In the genomic region with DNA sequence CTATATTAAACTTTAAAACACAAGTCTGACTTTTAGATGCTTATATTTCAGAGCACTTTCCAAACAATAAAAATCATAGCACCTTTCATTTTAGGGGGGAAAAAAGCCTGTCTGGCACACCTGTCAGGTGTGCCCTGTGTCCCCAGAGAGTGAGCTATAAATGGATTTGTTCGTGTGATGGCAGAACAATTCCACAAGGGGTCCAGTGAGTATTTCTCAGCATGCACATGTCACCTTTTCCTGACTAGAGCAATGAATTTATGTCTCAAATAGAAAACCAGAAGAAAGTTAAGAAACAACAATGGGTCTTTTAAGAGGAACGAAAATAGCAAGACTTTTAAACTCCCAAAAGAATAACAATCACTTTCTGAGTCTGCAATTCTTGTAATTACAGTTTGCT, we compare ENCODE assay signal across 10 cellular contexts. TPM values are rescaled to one million over a fixed set of nuclear protein-coding genes. Genes with fewer than 3 reads are reported as not detected.
DNase-seq lines count a peak whose midpoint lies in the region; ATAC-seq, FAIRE-seq and TF ChIP-seq lines count a peak whose summit lies in the region.
"Had no signal": no experiment of that assay in that cellular context is flagged by ENCODE, and none has a peak within 500 bp of the region (broad histone marks: within the 10 kb centered on the region; RNA-seq: fewer than 3 reads in every experiment).

No MANE protein-coding gene starts in this region.

- H3K27me3 Mint-ChIP-seq in astrocyte (ENCODE audit: low read depth, unreplicated experiment) (no peaks in the 10 kb centered on the region), neural progenitor cell (ENCODE audit: insufficient read depth, low read depth) (no peaks in the 10 kb centered on the region)

- intact Hi-C loops in dorsolateral prefrontal cortex (cut with DNase I) = no loop called here

- H4K20me1 ChIP-seq in astrocyte (ENCODE audit: insufficient read depth, low read length) = no peaks in the 10 kb centered on the region
- no peaks in the 10 kb centered on the region for H4K20me1 ChIP-seq in neural progenitor cell (ENCODE audit: low read depth)

- H3K4me1 ChIP-seq in astrocyte (ENCODE audit: insufficient read depth, low read length) = no peaks in the 10 kb centered on the region
- H3K4me1 ChIP-seq in neural progenitor cell = no peaks in the 10 kb centered on the region

- H3K36me3 ChIP-seq in astrocyte (ENCODE audit: insufficient read depth, low read length) = no peaks in the 10 kb centered on the region
- no peaks in the 10 kb centered on the region for H3K36me3 ChIP-seq in neural progenitor cell

- H3K27ac Mint-ChIP-seq in astrocyte (ENCODE audit: unreplicated experiment) (no peak overlapping the region), neural progenitor cell (no peak overlapping the region)
- H3K27ac Mint-ChIP-seq: CD4-positive, CD25-positive, alpha-beta regulatory T cell had no signal

- H3K27ac ChIP-seq in astrocyte (ENCODE audit: low read depth, low read length) (no peak overlapping the region), neural progenitor cell (no peak overlapping the region), dorsolateral prefrontal cortex (no peak overlapping the region)

- no peak overlapping the region for H2AFZ ChIP-seq in astrocyte (ENCODE audit: low read depth, low read length)
- no peak overlapping the region for H2AFZ ChIP-seq in neural progenitor cell (replicated peaks)

- H3K4me2 ChIP-seq in astrocyte (ENCODE audit: low read length) (no peak overlapping the region), neural progenitor cell (no peak overlapping the region)

- H3K9ac ChIP-seq in astrocyte (ENCODE audit: low read length) = no peak overlapping the region
- no peak overlapping the region for H3K9ac ChIP-seq in neural progenitor cell

- FAIRE-seq in astrocyte (lab: Jason Lieb, UNC) = no peak
- FAIRE-seq: colon had no signal

- H3K4me3 Mint-ChIP-seq in astrocyte (ENCODE audit: unreplicated experiment) (no peak overlapping the region), neural progenitor cell (no peak overlapping the region)
- H3K4me3 Mint-ChIP-seq: CD4-positive, CD25-positive, alpha-beta regulatory T cell had no signal

- H3K4me1 Mint-ChIP-seq in astrocyte (ENCODE audit: low read depth, unreplicated experiment) (no peaks in the 10 kb centered on the region), neural progenitor cell (no peaks in the 10 kb centered on the region)

- H3K9me3 Mint-ChIP-seq in astrocyte (ENCODE audit: unreplicated experiment) (no peaks in the 10 kb centered on the region), neural progenitor cell (no peaks in the 10 kb centered on the region)

- no peaks in the 10 kb centered on the region for H3K27me3 ChIP-seq in astrocyte (ENCODE audit: insufficient read depth, low read length)
- H3K27me3 ChIP-seq in neural progenitor cell = no peaks in the 10 kb centered on the region
- no peaks in the 10 kb centered on the region for H3K27me3 ChIP-seq in dorsolateral prefrontal cortex

- TF ChIP-seq CTCF in astrocyte (IDR thresholded peaks at IDR 0.05; ENCODE audit: insufficient read depth, low read depth, low read length) = peak; percentile 19
- TF ChIP-seq CTCF in neural progenitor cell (IDR thresholded peaks at IDR 0.05) = peak; percentile 47
- TF ChIP-seq CTCF in dorsolateral prefrontal cortex (IDR thresholded peaks at IDR 0.05 in 54 of 56, conservative IDR thresholded peaks at IDR 0.05 in 2 of 56; ENCODE audit: low read depth in 1 of 56, partially characterized antibody in 56 of 56) = peak in 10 of 56 donors; percentile 14 to 36 (median 22)

- H3F3A ChIP-seq in neural progenitor cell (ENCODE audit: low read depth) = no peaks in the 10 kb centered on the region

- H3K79me2 ChIP-seq in astrocyte (ENCODE audit: insufficient read depth, low read length) (no peaks in the 10 kb centered on the region), neural progenitor cell (ENCODE audit: low read depth) (no peaks in the 10 kb centered on the region)

- peak; percentile 8 for DNase-seq in SIG-M5 treated with dmso at 0.1 percent for 504 hours (lab: John Stamatoyannopoulos, UW; ENCODE audit: unreplicated experiment)
- no peak for DNase-seq in SIG-M5 (lab: John Stamatoyannopoulos, UW)
- no peak for DNase-seq in astrocyte (ENCODE audit: low read depth)
- no peak for DNase-seq in neural progenitor cell (ENCODE audit: low spot score)
- no peak for DNase-seq in dorsolateral prefrontal cortex
- DNase-seq in MV-4-11 (lab: John Stamatoyannopoulos, UW) = no peak

- H3K4me3 ChIP-seq in astrocyte (ENCODE audit: insufficient read depth, low read depth, low read length) (no peak overlapping the region), neural progenitor cell (no peak overlapping the region), dorsolateral prefrontal cortex (no peak overlapping the region)

- H3K9me3 ChIP-seq in astrocyte (ENCODE audit: insufficient read depth, low read depth, low read length) (no peaks in the 10 kb centered on the region), neural progenitor cell (ENCODE audit: low read depth) (no peaks in the 10 kb centered on the region)

- no peaks in the 10 kb centered on the region for H3K36me3 Mint-ChIP-seq in astrocyte (ENCODE audit: low read depth, unreplicated experiment)
- H3K36me3 Mint-ChIP-seq in neural progenitor cell = no peaks in the 10 kb centered on the region
- H3K36me3 Mint-ChIP-seq: CD4-positive, CD25-positive, alpha-beta regulatory T cell had no signal

- ATAC-seq in HG03469 (IDR thresholded peaks at IDR 0.05; ENCODE audit: unreplicated experiment) = peak; percentile 58
- no peak for ATAC-seq in HG02623 (IDR thresholded peaks at IDR 0.05; ENCODE audit: unreplicated experiment)

RNA-seq across cellular contexts. Expression of gene ACVR1C, which starts 55.9 kb away (rescaled TPM):
- total RNA-seq in astrocyte = 0.62 and 0.95 TPM in 2 replicates
- 0.93 and 3.0 TPM in 2 replicates for total RNA-seq in neural progenitor cell (ENCODE audit: low replicate concordance)
- 10 to 100 TPM in 85 of 120 experiments, 1 to 10 TPM in 35; 5.3 to 20.6 (median 11.5) TPM for total RNA-seq in dorsolateral prefrontal cortex
